Comparison of ENCODE assay signal across 8 cellular contexts in genomic region chr11:130068546-130068985, GRCh38. TPM values are rescaled to one million over a fixed set of nuclear protein-coding genes. Genes with fewer than 3 reads are reported as not detected.
DNase-seq lines count a peak whose midpoint lies in the region; ATAC-seq and TF ChIP-seq lines count a peak whose summit lies in the region.

No MANE protein-coding gene starts in this region.

- no peaks in the 10 kb centered on the region for H3K9me3 ChIP-seq in muscle layer of colon (ENCODE audit: low read length)

- no peak for DNase-seq in chondrocyte (ENCODE audit: low spot score)
- DNase-seq in posterior vena cava (ENCODE audit: low spot score): no peak
- DNase-seq in NCI-H526 treated with DMSO at 0.1 percent for 48 hours (lab: John Stamatoyannopoulos, UW): no peak

- no peak for TF ChIP-seq EP300 in Ishikawa (IDR thresholded peaks at IDR 0.05; ENCODE audit: borderline replicate concordance)

- peak overlapping the region; percentile 96 for H3K27ac Mint-ChIP-seq in chondrocyte (ENCODE audit: unreplicated experiment)

- H3K27me3 Mint-ChIP-seq in chondrocyte (ENCODE audit: low read depth): peaks cover 9% of the 10 kb centered on the region

- H3K4me1 ChIP-seq in ACC112 (ENCODE audit: control insufficient read depth, insufficient read depth, low read length, unreplicated experiment) (peaks cover 15% of the 10 kb centered on the region), muscle layer of colon (ENCODE audit: insufficient read depth, low read length) (peaks cover 21% of the 10 kb centered on the region)

- peak overlapping the region; percentile 81 for H3K4me3 ChIP-seq in ACC112 (ENCODE audit: low read depth, low read length)
- H3K4me3 ChIP-seq in muscle layer of colon (ENCODE audit: low read depth in 1 of 2, low read length in 2 of 2): peak overlapping the region; percentile 52 to 77

- peaks cover 36% of the 10 kb centered on the region for H3K79me2 ChIP-seq in ACC112 (ENCODE audit: control insufficient read depth, insufficient read depth, low read length, unreplicated experiment)

- H2AFZ ChIP-seq in ACC112 (ENCODE audit: low read length, unreplicated experiment): peak overlapping the region; percentile 49

- TF ChIP-seq CTCF in chondrocyte (IDR thresholded peaks at IDR 0.05): no peak

- peak overlapping the region; percentile 89 for H3K4me3 Mint-ChIP-seq in chondrocyte (ENCODE audit: unreplicated experiment)

- peaks cover 29% of the 10 kb centered on the region for H3K4me1 Mint-ChIP-seq in chondrocyte (ENCODE audit: low read depth)

- ATAC-seq in HG02970 (IDR thresholded peaks at IDR 0.05; ENCODE audit: low FRiP score, unreplicated experiment) (no peak), HG03139 (IDR thresholded peaks at IDR 0.05; ENCODE audit: unreplicated experiment) (no peak)

- no peak for TF ChIP-seq RAD21 in Ishikawa (IDR thresholded peaks at IDR 0.05; ENCODE audit: low read depth)

- H3K27ac ChIP-seq in ACC112 (ENCODE audit: low read depth, low read length) (no peak overlapping the region; the same call in 1 of the 2 replicates), muscle layer of colon (ENCODE audit: low read depth, low read length) (peak overlapping the region; percentile 90)

- H3K36me3 Mint-ChIP-seq in chondrocyte (ENCODE audit: low read depth): no peaks in the 10 kb centered on the region

- no peaks in the 10 kb centered on the region for H3K9me3 Mint-ChIP-seq in chondrocyte (ENCODE audit: low read depth)

- H3K27me3 ChIP-seq in ACC112 (ENCODE audit: insufficient read depth, low read length) (peaks cover 5% of the 10 kb centered on the region; the same call in 1 of the 2 replicates), muscle layer of colon (ENCODE audit: control insufficient read depth in 1 of 2, insufficient read depth in 2 of 2, low read length in 2 of 2) (no peaks in the 10 kb centered on the region)

- H3K36me3 ChIP-seq in ACC112 (ENCODE audit: insufficient read depth, low read length) (no peaks in the 10 kb centered on the region), muscle layer of colon (ENCODE audit: insufficient read depth, low read length) (no peaks in the 10 kb centered on the region)

- H3K9ac ChIP-seq in muscle layer of colon (ENCODE audit: low read length): peak overlapping the region; percentile 89

- intact Hi-C loops in posterior vena cava (cut with DNase I): loop anchor here (10.0 kb wide), 1 partner anchor 64 kb away; the partner anchor contains the start of gene PRDM10 (in 2 of the 2)

TF ChIP-seq in Ishikawa, 13 proteins besides CTCF, POLR2A, EP300 and RAD21:
- TF ChIP-seq YY1 (IDR thresholded peaks at IDR 0.05; ENCODE audit: low read depth): 0 out of 2 replicates have a peak, but pooled peaks have one; percentile 13
- TF ChIP-seq CEBPB (IDR thresholded peaks at IDR 0.05): no peak

RNA-seq across cellular contexts. Expression of gene APLP2, which starts 1.1 kb away (rescaled TPM):
- total RNA-seq in chondrocyte (355 to 358 TPM (median 358 TPM) in 3 replicates), posterior vena cava (100 to 1,000 TPM; 284 to 350 TPM)
